ENCODE assay signal across 14 cellular contexts in the genomic region with DNA sequence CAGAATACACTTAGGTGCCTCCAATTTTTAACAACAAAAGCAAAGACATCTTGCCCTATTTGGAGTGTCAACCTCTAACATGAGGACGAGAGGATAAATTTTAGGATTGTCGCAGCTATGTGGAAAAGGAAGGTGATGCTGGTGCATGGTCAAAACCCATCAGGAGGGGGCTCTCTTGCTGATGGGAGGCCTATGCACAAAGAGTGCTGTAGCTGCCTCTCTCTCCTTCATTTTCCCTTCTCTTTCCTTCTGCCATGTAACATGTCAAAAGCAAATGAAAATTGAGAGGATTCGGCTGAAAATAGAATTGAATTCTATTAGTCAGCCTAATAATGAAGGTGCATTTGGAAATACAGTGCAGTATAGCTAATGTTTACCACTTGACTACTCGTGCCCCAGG.
DNase-seq lines count a peak whose midpoint lies in the region; ATAC-seq and TF ChIP-seq lines count a peak whose summit lies in the region.
"Had no signal": no experiment of that assay in that cellular context is flagged by ENCODE, and none has a peak within 500 bp of the region (broad histone marks: within the 10 kb centered on the region; RNA-seq: fewer than 3 reads in every experiment).

No MANE protein-coding gene starts in this region.

- TF ChIP-seq CTCF in GM12864 (IDR thresholded peaks at IDR 0.05; ENCODE audit: low read depth, low read length, missing control alignments) (peak; percentile 30), LNCaP clone FGC (IDR thresholded peaks at IDR 0.05; ENCODE audit: control insufficient read depth, extremely low read depth, insufficient read depth) (peak; percentile 34; the same call in 1 of the 2 replicates), choroid plexus epithelial cell (conservative IDR thresholded peaks at IDR 0.05; ENCODE audit: low read depth, low read length) (peak; percentile 15)

- DNase-seq in GM12864 (ENCODE audit: low read depth) (no peak), LNCaP clone FGC (ENCODE audit: low read depth) (no peak), choroid plexus epithelial cell (ENCODE audit: low read depth) (no peak), midbrain (lab: John Stamatoyannopoulos, UW) (peak; percentile 18), NCI-H187 treated with DMSO at 0.1 percent for 48 hours (lab: John Stamatoyannopoulos, UW) (no peak), OCI-M2 (lab: John Stamatoyannopoulos, UW; ENCODE audit: unreplicated experiment) (no peak)
- no peak for DNase-seq in activated CD4-positive, alpha-beta T cell treated with anti-CD3 and anti-CD28 coated beads, Interleukin-2, amount 50 U/mL, for 4 hours
- DNase-seq: activated CD4-positive, alpha-beta memory T cell treated with anti-CD3 and anti-CD28 coated beads for 36 hours; DMS79 treated with DMSO at 0.1 percent for 48 hours; effector memory CD8-positive, alpha-beta T cell; HCEC 1CT; NCI-H2029 had no signal

- no peak for ATAC-seq in HG02763 (IDR thresholded peaks at IDR 0.05; ENCODE audit: unreplicated experiment)
- ATAC-seq: effector memory CD8-positive, alpha-beta T cell; Right ventricle myocardium inferior had no signal

- H3K4me3 ChIP-seq in GM12864 (ENCODE audit: low read depth, low read length) = no peak overlapping the region
- H3K4me3 ChIP-seq in LNCaP clone FGC (ENCODE audit: low read depth, low read length) = no peak overlapping the region
- no peak overlapping the region for H3K4me3 ChIP-seq in choroid plexus epithelial cell (ENCODE audit: low read depth, low read length)
